Comparison of ENCODE assay signal across 8 cellular contexts in the genomic region with DNA sequence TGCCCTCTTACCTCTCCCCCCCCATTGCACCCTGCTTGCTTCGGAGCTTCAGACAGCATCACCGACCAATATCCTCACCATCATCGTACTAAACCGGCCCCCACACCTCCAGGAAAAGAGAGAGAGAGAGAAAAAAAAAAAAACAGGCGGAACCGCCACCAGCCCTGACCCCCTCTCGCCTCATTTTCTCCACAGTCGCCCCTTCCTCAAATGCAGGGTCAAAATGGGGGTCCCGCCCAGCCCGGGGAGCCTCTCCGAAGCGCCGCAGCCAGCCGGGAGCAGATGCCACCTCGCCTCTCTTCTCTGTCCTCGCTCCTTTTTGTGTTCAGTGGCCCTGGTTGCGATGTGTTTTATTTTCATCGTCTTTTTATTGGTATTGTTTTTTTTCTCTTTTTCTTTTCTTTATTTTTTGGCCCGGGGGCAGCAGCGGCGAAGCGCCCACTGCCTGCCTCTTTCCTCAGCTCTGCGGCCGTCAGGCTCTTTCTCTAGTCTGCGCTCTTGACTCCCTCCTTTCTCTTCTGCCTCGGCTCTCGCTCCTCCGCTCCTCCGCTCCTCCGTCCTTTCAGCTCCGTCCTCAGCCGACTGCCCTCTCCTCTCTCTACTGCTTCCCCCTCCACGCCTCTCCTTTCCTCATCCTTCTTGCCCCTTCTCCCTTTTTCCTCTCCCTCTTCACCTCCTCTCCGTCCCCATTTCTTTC. TPM values are rescaled to one million over a fixed set of nuclear protein-coding genes. Genes with fewer than 3 reads are reported as not detected.
DNase-seq lines count a peak whose midpoint lies in the region; ATAC-seq and TF ChIP-seq lines count a peak whose summit lies in the region.

No MANE protein-coding gene starts in this region.

- H3K79me2 ChIP-seq in OCI-LY3 (ENCODE audit: low read length) = no peaks in the 10 kb centered on the region

- POLR2A ChIA-PET in naive thymus-derived CD8-positive, alpha-beta T cell (lab: Charles Lee) = interaction anchor here (0.6 to 1.8 kb wide), 8 partner anchors 9 to 958 kb away, joined by 3 to 9 read pairs (median 5); no protein-coding TSS in a partner anchor

- peaks cover 50% of the 10 kb centered on the region for H3K27me3 ChIP-seq in OCI-LY3 (ENCODE audit: low read depth, low read length)
- H3K27me3 ChIP-seq in ectodermal cell (ENCODE audit: control insufficient read depth, insufficient read depth, low read length, poor library complexity, severe bottlenecking) = peaks cover 72% of the 10 kb centered on the region

- H3K9me3 ChIP-seq in OCI-LY3 (ENCODE audit: insufficient read depth, low read length) = no peaks in the 10 kb centered on the region
- no peaks in the 10 kb centered on the region for H3K9me3 ChIP-seq in ectodermal cell (ENCODE audit: control insufficient read depth, low read length)

- DNase-seq in T-helper 2 cell treated with Interferon-gamma antibody and Interleukin-4, amounts not matched to agents 5 μg/mL and 100 μg/mL, for 36 hours (ENCODE audit: low spot score) = no peak
- DNase-seq in T-helper 2 cell = no peak
- peak in 2 of 10 donors; percentile 13 to 29 for DNase-seq in naive thymus-derived CD8-positive, alpha-beta T cell
- DNase-seq in kidney glomerular epithelial cell (lab: John Stamatoyannopoulos, UW) = no peak
- DNase-seq in NCI-H345 treated with DMSO at 0.1 percent for 48 hours (lab: John Stamatoyannopoulos, UW; ENCODE audit: unreplicated experiment) = no peak

- H3K27me3 Mint-ChIP-seq in T-helper 2 cell treated with Interferon-gamma antibody and Interleukin-4, amounts not matched to agents 5 μg/mL and 100 μg/mL, for 36 hours (ENCODE audit: low read depth) = peaks cover 36% of the 10 kb centered on the region
- peaks cover 14 to 28% (median 22%) of the 10 kb centered on the region in 5 donors for H3K27me3 Mint-ChIP-seq in naive thymus-derived CD8-positive, alpha-beta T cell

- H3K4me3 Mint-ChIP-seq in T-helper 2 cell treated with Interferon-gamma antibody and Interleukin-4, amounts not matched to agents 5 μg/mL and 100 μg/mL, for 36 hours = peak overlapping the region; percentile 88
- peak overlapping the region; percentile 80 to 99 (median 90) for H3K4me3 Mint-ChIP-seq in naive thymus-derived CD8-positive, alpha-beta T cell

- H3K9ac ChIP-seq in OCI-LY3 (ENCODE audit: low read length) = peak overlapping the region; percentile 19; the same call in 1 of the 2 replicates

- no peak overlapping the region for H3K27ac Mint-ChIP-seq in T-helper 2 cell treated with Interferon-gamma antibody and Interleukin-4, amounts not matched to agents 5 μg/mL and 100 μg/mL, for 36 hours
- H3K27ac Mint-ChIP-seq in naive thymus-derived CD8-positive, alpha-beta T cell = peak overlapping the region in 5 of 10 donors; percentile 19 to 76 (median 63)

- no peaks in the 10 kb centered on the region for H3K36me3 ChIP-seq in OCI-LY3 (replicated peaks; ENCODE audit: low read depth, low read length)
- no peaks in the 10 kb centered on the region for H3K36me3 ChIP-seq in ectodermal cell (ENCODE audit: control insufficient read depth, insufficient read depth, low read length)

- H3K9me3 Mint-ChIP-seq in T-helper 2 cell treated with Interferon-gamma antibody and Interleukin-4, amounts not matched to agents 5 μg/mL and 100 μg/mL, for 36 hours = no peaks in the 10 kb centered on the region
- H3K9me3 Mint-ChIP-seq in naive thymus-derived CD8-positive, alpha-beta T cell = no peaks in the 10 kb centered on the region

- H3K4me1 ChIP-seq in OCI-LY3 (ENCODE audit: low read length) (peaks cover 7% of the 10 kb centered on the region), ectodermal cell (ENCODE audit: control insufficient read depth, insufficient read depth, low read length) (peaks cover 12% of the 10 kb centered on the region)

- H3K4me2 ChIP-seq in OCI-LY3 (ENCODE audit: low read length) = peak overlapping the region; percentile 71

- WGBS in ectodermal cell, 2 experiments = 2 to 3% methylated on average over 33 to 34 of the region's 34 CpGs

- H3K4me3 ChIP-seq in OCI-LY3 (ENCODE audit: low read length) (peak overlapping the region; percentile 73), ectodermal cell (ENCODE audit: insufficient read depth, low read depth, low read length) (peak overlapping the region; percentile 32)

- H3K27ac ChIP-seq in OCI-LY3 (ENCODE audit: low read length) (no peak overlapping the region), ectodermal cell (ENCODE audit: insufficient read depth, low read depth, low read length, poor library complexity, severe bottlenecking) (no peak overlapping the region)

- peak overlapping the region; percentile 58; the same call in 1 of the 2 replicates for H2AFZ ChIP-seq in OCI-LY3 (ENCODE audit: low read depth, low read length)

- H4K20me1 ChIP-seq in OCI-LY3 (ENCODE audit: insufficient read depth, low read length) = no peaks in the 10 kb centered on the region

- TF ChIP-seq CTCF in OCI-LY3 (IDR thresholded peaks at IDR 0.05; ENCODE audit: low read depth, low read length) = no peak

- H3K36me3 Mint-ChIP-seq in T-helper 2 cell treated with Interferon-gamma antibody and Interleukin-4, amounts not matched to agents 5 μg/mL and 100 μg/mL, for 36 hours (ENCODE audit: low read depth) = no peaks in the 10 kb centered on the region
- no peaks in the 10 kb centered on the region for H3K36me3 Mint-ChIP-seq in naive thymus-derived CD8-positive, alpha-beta T cell

- peaks cover 8% of the 10 kb centered on the region for H3K4me1 Mint-ChIP-seq in T-helper 2 cell treated with Interferon-gamma antibody and Interleukin-4, amounts not matched to agents 5 μg/mL and 100 μg/mL, for 36 hours (ENCODE audit: low read depth)
- H3K4me1 Mint-ChIP-seq in naive thymus-derived CD8-positive, alpha-beta T cell = peaks cover 8 to 17% (median 13%) of the 10 kb centered on the region in 4 donors

- ATAC-seq in naive thymus-derived CD8-positive, alpha-beta T cell = peak in 1 of 2 donors; percentile 43
- ATAC-seq in GM18870 (IDR thresholded peaks at IDR 0.05; ENCODE audit: unreplicated experiment) = no peak

RNA-seq across cellular contexts. Expression of a gene that starts 41.4 kb away (rescaled TPM):
- 36.7 TPM for polyA plus RNA-seq in ectodermal cell (2013, experiment 1 of 4)
- 29.3 TPM for polyA plus RNA-seq in ectodermal cell (2013, experiment 2 of 4)
- 27.1 TPM for polyA plus RNA-seq in ectodermal cell (2013, experiment 3 of 4)
- polyA plus RNA-seq in ectodermal cell (2013, experiment 4 of 4) = 30.2 TPM
- 10 to 100 TPM; 56.5 to 58.7 TPM for total RNA-seq in naive thymus-derived CD8-positive, alpha-beta T cell
- 100 to 1,000 TPM; 117 to 149 (median 133) TPM for polyA plus RNA-seq in naive thymus-derived CD8-positive, alpha-beta T cell

RNA-seq across cellular contexts. Expression of a gene that starts 43.9 kb away (rescaled TPM):
- 3.2 TPM for polyA plus RNA-seq in ectodermal cell (2013, experiment 1 of 4)
- 4.4 TPM for polyA plus RNA-seq in ectodermal cell (2013, experiment 2 of 4)
- polyA plus RNA-seq in ectodermal cell (2013, experiment 3 of 4) = 3.0 TPM
- 1.7 TPM for polyA plus RNA-seq in ectodermal cell (2013, experiment 4 of 4)
- 10 to 100 TPM; 85.0 to 88.5 TPM for total RNA-seq in naive thymus-derived CD8-positive, alpha-beta T cell
- 1 to 10 TPM; 2.4 to 6.6 (median 4.7) TPM for polyA plus RNA-seq in naive thymus-derived CD8-positive, alpha-beta T cell

RNA-seq across cellular contexts. Expression of a gene that starts 44.0 kb away (rescaled TPM):
- 12.2 TPM for polyA plus RNA-seq in ectodermal cell (2013, experiment 1 of 4)
- polyA plus RNA-seq in ectodermal cell (2013, experiment 2 of 4) = 14.6 TPM
- polyA plus RNA-seq in ectodermal cell (2013, experiment 3 of 4) = 11.6 TPM
- 12.6 TPM for polyA plus RNA-seq in ectodermal cell (2013, experiment 4 of 4)
- 10 to 100 TPM; 16.6 to 20.1 TPM for total RNA-seq in naive thymus-derived CD8-positive, alpha-beta T cell
- 1 to 10 TPM; 3.9 to 8.1 (median 4.5) TPM for polyA plus RNA-seq in naive thymus-derived CD8-positive, alpha-beta T cell
